Comparison of ENCODE assay signal across 12 cellular contexts in genomic region chr11:62445314-62445740, GRCh38. TPM values are rescaled to one million over a fixed set of nuclear protein-coding genes. Genes with fewer than 3 reads are reported as not detected.
DNase-seq lines count a peak whose midpoint lies in the region; ATAC-seq and TF ChIP-seq lines count a peak whose summit lies in the region.
"Had no signal": no experiment of that assay in that cellular context is flagged by ENCODE, and none has a peak within 500 bp of the region (broad histone marks: within the 10 kb centered on the region; RNA-seq: fewer than 3 reads in every experiment).

No MANE protein-coding gene starts in this region.

- TF ChIP-seq EP300 in Ishikawa (IDR thresholded peaks at IDR 0.05; ENCODE audit: borderline replicate concordance) (no peak), stomach (IDR thresholded peaks at IDR 0.05) (no peak)

- TF ChIP-seq POLR2A in body of pancreas (IDR thresholded peaks at IDR 0.05) (no peak), stomach (IDR thresholded peaks at IDR 0.05) (no peak), adrenal gland (IDR thresholded peaks at IDR 0.05) (no peak)

- TF ChIP-seq CTCF in body of pancreas (IDR thresholded peaks at IDR 0.05) (no peak), stomach (IDR thresholded peaks at IDR 0.05) (no peak), adrenal gland (IDR thresholded peaks at IDR 0.05) (no peak)

- H3K27ac ChIP-seq in body of pancreas = peak overlapping the region in 3 of 4 donors; percentile 22 to 70 (median 41)
- H3K27ac ChIP-seq in right cardiac atrium (ENCODE audit: low read length) = peak overlapping the region; percentile 51
- peak overlapping the region in 4 of 5 donors; percentile 64 to 89 (median 85) for H3K27ac ChIP-seq in stomach
- peak overlapping the region in 2 of 5 donors; percentile 34 to 94 for H3K27ac ChIP-seq in adrenal gland
- H3K27ac ChIP-seq: cardiac muscle cell had no signal

- no peaks in the 10 kb centered on the region for H3K27me3 ChIP-seq in body of pancreas
- H3K27me3 ChIP-seq in right cardiac atrium (ENCODE audit: control insufficient read depth, insufficient read depth) = no peaks in the 10 kb centered on the region
- H3K27me3 ChIP-seq in stomach = no peaks in the 10 kb centered on the region
- no peaks in the 10 kb centered on the region for H3K27me3 ChIP-seq in adrenal gland
- H3K27me3 ChIP-seq: cardiac muscle cell had no signal

- H3K36me3 ChIP-seq in body of pancreas (replicated peaks in 1 of 2; ENCODE audit: insufficient read depth in 1 of 2, low read depth in 2 of 2) (no peaks in the 10 kb centered on the region), stomach (no peaks in the 10 kb centered on the region), adrenal gland (replicated peaks in 1 of 2) (no peaks in the 10 kb centered on the region)
- H3K36me3 ChIP-seq: cardiac muscle cell had no signal

- H3K4me3 ChIP-seq in body of pancreas (no peak overlapping the region), right cardiac atrium (ENCODE audit: low read length) (no peak overlapping the region), stomach (no peak overlapping the region), adrenal gland (no peak overlapping the region)
- H3K4me3 ChIP-seq: cardiac muscle cell had no signal

- H3K9me3 ChIP-seq in body of pancreas (no peaks in the 10 kb centered on the region), right cardiac atrium (ENCODE audit: control insufficient read depth, low read length) (no peaks in the 10 kb centered on the region), stomach (no peaks in the 10 kb centered on the region), adrenal gland (replicated peaks in 1 of 3) (no peaks in the 10 kb centered on the region)

- ATAC-seq in body of pancreas (peak; percentile 49), right cardiac atrium (peak; percentile 44 to 67), GM19324 (IDR thresholded peaks at IDR 0.05; ENCODE audit: low FRiP score, unreplicated experiment) (no peak)
- ATAC-seq: HCT116 had no signal

- 46 to 51% methylated on average over 5 of the region's 5 CpGs for WGBS in body of pancreas, 2 donors
- WGBS in right cardiac atrium = 46% methylated on average over 5 of the region's 5 CpGs
- WGBS in stomach, 5 donors = 32 to 47% (median 46%) methylated on average over 5 of the region's 5 CpGs
- 53 to 75% (median 73%) methylated on average over 4 to 5 of the region's 5 CpGs for WGBS in adrenal gland, 4 donors

- no peak for TF ChIP-seq RAD21 in Ishikawa (IDR thresholded peaks at IDR 0.05; ENCODE audit: low read depth)

- intact Hi-C loops in body of pancreas (cut with DNase I) = no loop called here
- intact Hi-C loops in right cardiac atrium (cut with DNase I) = no loop called here
- intact Hi-C loops in stomach (cut with DNase I; ENCODE audit: low total_unique reads) = no loop called here
- intact Hi-C loops in adrenal gland (cut with DNase I) = no loop called here

- DNase-seq in body of pancreas (peak in 3 of 4 donors; percentile 24 to 45 (median 33)), right cardiac atrium (peak; percentile 58 to 85 (median 73)), stomach (peak; percentile 53), NCI-H1417 treated with DMSO at 0.1 percent for 48 hours (lab: John Stamatoyannopoulos, UW) (no peak), adrenal gland (no peak)
- no peak for DNase-seq in central memory CD4-positive, alpha-beta T cell
- DNase-seq: NCI-H2081 treated with DMSO at 0.1 percent for 48 hours had no signal

- H3K4me1 ChIP-seq in body of pancreas (peaks cover 19% of the 10 kb centered on the region), right cardiac atrium (ENCODE audit: control insufficient read depth, insufficient read depth, low read length) (peaks cover 6% of the 10 kb centered on the region), stomach (peaks cover 20 to 46% (median 32%) of the 10 kb centered on the region in 4 donors), adrenal gland (replicated peaks in 1 of 2) (peaks cover 0 to 17% of the 10 kb centered on the region in 2 donors)

TF ChIP-seq in Ishikawa, 13 proteins besides CTCF, POLR2A, EP300 and RAD21:
- peak; percentile 39; the same call in 1 of the 2 replicates for TF ChIP-seq NFIC (IDR thresholded peaks at IDR 0.05)
- no peak for TF ChIP-seq TEAD4 (IDR thresholded peaks at IDR 0.05)
- TF ChIP-seq ZBTB7A (IDR thresholded peaks at IDR 0.05; ENCODE audit: low read depth) = no peak
- no peak for TF ChIP-seq YY1 (IDR thresholded peaks at IDR 0.05; ENCODE audit: low read depth)
TF ChIP-seq in Ishikawa: peak in this region for 1.

RNA-seq across cellular contexts. Expression of gene SCGB1A1, which starts 26.5 kb away (rescaled TPM):
- total RNA-seq in body of pancreas (not detected), right cardiac atrium (not detected), stomach (10 to 100 TPM in 1 of 5 donors, 1 to 10 TPM in 1, not detected in 3; 2.6 to 11.2 TPM), adrenal gland (1 to 10 TPM in 2 of 8 donors, not detected in 6; 1.7 to 3.1 TPM)
- polyA plus RNA-seq in right cardiac atrium (not detected), stomach (10 to 100 TPM in 1 of 3 donors, not detected in 2; 53.9 TPM), adrenal gland (1 to 10 TPM in 1 of 3 donors, not detected in 2; 1.5 TPM)
- total RNA-seq: cardiac muscle cell, SK-MEL-5 had no signal
- polyA plus RNA-seq: cardiac muscle cell had no signal

Comparison
In these comparisons a context has a peak if more than half of its experiments do, and no peak if none do; other contexts are left out.
1. DNase-seq: peak in body of pancreas (3 of 4), right cardiac atrium (3 of 3) and stomach (single experiment); none in NCI-H1417 treated with DMSO at 0.1 percent for 48 hours (single experiment), central memory CD4-positive, alpha-beta T cell (single experiment) and adrenal gland (0 of 7).